Comparison of ENCODE assay signal across 13 cellular contexts in genomic region chr22:43127166-43127908, GRCh38. TPM values are rescaled to one million over a fixed set of nuclear protein-coding genes. Genes with fewer than 3 reads are reported as not detected.
DNase-seq lines count a peak whose midpoint lies in the region; ATAC-seq and TF ChIP-seq lines count a peak whose summit lies in the region.
"Had no signal": no experiment of that assay in that cellular context is flagged by ENCODE, and none has a peak within 500 bp of the region (broad histone marks: within the 10 kb centered on the region; RNA-seq: fewer than 3 reads in every experiment).

No MANE protein-coding gene starts in this region.

- H3K27me3 Mint-ChIP-seq in activated naive CD8-positive, alpha-beta T cell treated with anti-CD3 and anti-CD28 coated beads, Interleukin-2, amount 50 U/mL, for 24 hours, result no peaks in the 10 kb centered on the region
- H3K27me3 Mint-ChIP-seq in activated naive CD8-positive, alpha-beta T cell treated with anti-CD3 and anti-CD28 coated beads for 36 hours, result no peaks in the 10 kb centered on the region
- no peaks in the 10 kb centered on the region for H3K27me3 Mint-ChIP-seq in type B pancreatic cell
- H3K27me3 Mint-ChIP-seq in CD8-positive, alpha-beta T cell (ENCODE audit: low read depth), result no peaks in the 10 kb centered on the region
- H3K27me3 Mint-ChIP-seq: activated CD4-positive, alpha-beta T cell treated with anti-CD3 and anti-CD28 coated beads for 36 hours had no signal

- CTCF ChIA-PET in CD8-positive, alpha-beta T cell (lab: Charles Lee), result interaction anchor here (1.4 kb wide), 1 partner anchor 9 kb away, joined by 4 read pairs; no protein-coding TSS in a partner anchor

- H3K27ac Mint-ChIP-seq in activated naive CD8-positive, alpha-beta T cell treated with anti-CD3 and anti-CD28 coated beads, Interleukin-2, amount 50 U/mL, for 24 hours, result no peak overlapping the region
- H3K27ac Mint-ChIP-seq in activated naive CD8-positive, alpha-beta T cell treated with anti-CD3 and anti-CD28 coated beads for 36 hours, result no peak overlapping the region
- H3K27ac Mint-ChIP-seq in type B pancreatic cell, result peak overlapping the region; percentile 94
- no peak overlapping the region for H3K27ac Mint-ChIP-seq in CD8-positive, alpha-beta T cell
- H3K27ac Mint-ChIP-seq: activated CD4-positive, alpha-beta T cell treated with anti-CD3 and anti-CD28 coated beads for 36 hours had no signal

- H3K36me3 Mint-ChIP-seq in activated naive CD8-positive, alpha-beta T cell treated with anti-CD3 and anti-CD28 coated beads, Interleukin-2, amount 50 U/mL, for 24 hours (ENCODE audit: low read depth), result peaks cover 2% of the 10 kb centered on the region
- H3K36me3 Mint-ChIP-seq in activated naive CD8-positive, alpha-beta T cell treated with anti-CD3 and anti-CD28 coated beads for 36 hours, result peaks cover 2% of the 10 kb centered on the region
- no peaks in the 10 kb centered on the region for H3K36me3 Mint-ChIP-seq in type B pancreatic cell
- H3K36me3 Mint-ChIP-seq in CD8-positive, alpha-beta T cell, result peaks cover 16% of the 10 kb centered on the region

- no peaks in the 10 kb centered on the region for H3K4me1 ChIP-seq in CD8-positive, alpha-beta T cell (ENCODE audit: insufficient read depth, low read length)
- H3K4me1 ChIP-seq: sigmoid colon had no signal

- no peak for DNase-seq in activated naive CD8-positive, alpha-beta T cell treated with anti-CD3 and anti-CD28 coated beads, Interleukin-2, amount 50 U/mL, for 24 hours
- no peak for DNase-seq in activated naive CD8-positive, alpha-beta T cell treated with anti-CD3 and anti-CD28 coated beads for 36 hours
- DNase-seq in type B pancreatic cell (ENCODE audit: extremely low spot score, unreplicated experiment), result no peak
- no peak for DNase-seq in CD8-positive, alpha-beta T cell
- DNase-seq in activated CD4-positive, alpha-beta T cell treated with anti-CD3 and anti-CD28 coated beads, Interleukin-2, amount 50 U/mL, for 48 hours, result no peak
- DNase-seq: activated CD4-positive, alpha-beta T cell treated with anti-CD3 and anti-CD28 coated beads for 36 hours; activated effector memory CD4-positive, alpha-beta T cell treated with anti-CD3 and anti-CD28 coated beads, Interleukin-2, amount 50 U/mL, for 16 hours; NCI-H146; sigmoid colon had no signal

- no peaks in the 10 kb centered on the region for H3K9me3 Mint-ChIP-seq in activated naive CD8-positive, alpha-beta T cell treated with anti-CD3 and anti-CD28 coated beads, Interleukin-2, amount 50 U/mL, for 24 hours
- no peaks in the 10 kb centered on the region for H3K9me3 Mint-ChIP-seq in activated naive CD8-positive, alpha-beta T cell treated with anti-CD3 and anti-CD28 coated beads for 36 hours
- no peaks in the 10 kb centered on the region for H3K9me3 Mint-ChIP-seq in type B pancreatic cell
- H3K9me3 Mint-ChIP-seq in CD8-positive, alpha-beta T cell, result no peaks in the 10 kb centered on the region

- no peak overlapping the region for H3K27ac ChIP-seq in CD8-positive, alpha-beta T cell (ENCODE audit: low read depth, low read length)
- H3K27ac ChIP-seq: cardiac muscle cell, sigmoid colon had no signal

- no peaks in the 10 kb centered on the region for H3K27me3 ChIP-seq in CD8-positive, alpha-beta T cell (ENCODE audit: insufficient read depth, low read length)
- H3K27me3 ChIP-seq: cardiac muscle cell, sigmoid colon had no signal

- intact Hi-C loops in CD8-positive, alpha-beta T cell (cut with DNase I, micrococcal nuclease), result no loop called here

- no peak for TF ChIP-seq CTCF in type B pancreatic cell (conservative IDR thresholded peaks at IDR 0.05)
- no peak for TF ChIP-seq CTCF in CD8-positive, alpha-beta T cell (IDR thresholded peaks at IDR 0.05)

- no peak overlapping the region for H3K4me3 ChIP-seq in CD8-positive, alpha-beta T cell (ENCODE audit: low read depth, low read length)
- H3K4me3 ChIP-seq: cardiac muscle cell, sigmoid colon had no signal

- ATAC-seq in activated naive CD8-positive, alpha-beta T cell treated with anti-CD3 and anti-CD28 coated beads, Interleukin-2, amount 50 U/mL, for 24 hours, result peak; percentile 13
- ATAC-seq in esophagus mucosa, result peak; percentile 91
- no peak for ATAC-seq in CD8-positive, alpha-beta T cell

- POLR2A ChIA-PET in CD8-positive, alpha-beta T cell (lab: Charles Lee), result interaction anchor here (0.5 kb wide), 1 partner anchor 40 kb away, joined by 6 read pairs; no protein-coding TSS in a partner anchor

- no peaks in the 10 kb centered on the region for H3K9me3 ChIP-seq in CD8-positive, alpha-beta T cell (ENCODE audit: low read length)
- H3K9me3 ChIP-seq: sigmoid colon had no signal

- H3K4me1 Mint-ChIP-seq in activated naive CD8-positive, alpha-beta T cell treated with anti-CD3 and anti-CD28 coated beads, Interleukin-2, amount 50 U/mL, for 24 hours, result peaks cover 5% of the 10 kb centered on the region
- peaks cover 8% of the 10 kb centered on the region for H3K4me1 Mint-ChIP-seq in activated naive CD8-positive, alpha-beta T cell treated with anti-CD3 and anti-CD28 coated beads for 36 hours
- no peaks in the 10 kb centered on the region for H3K4me1 Mint-ChIP-seq in type B pancreatic cell (ENCODE audit: unreplicated experiment)
- peaks cover 8% of the 10 kb centered on the region for H3K4me1 Mint-ChIP-seq in CD8-positive, alpha-beta T cell (ENCODE audit: low read depth)

- peaks cover 2% of the 10 kb centered on the region for H3K36me3 ChIP-seq in CD8-positive, alpha-beta T cell (ENCODE audit: insufficient read depth, low read length)

- H3K4me3 Mint-ChIP-seq in activated naive CD8-positive, alpha-beta T cell treated with anti-CD3 and anti-CD28 coated beads, Interleukin-2, amount 50 U/mL, for 24 hours, result no peak overlapping the region
- no peak overlapping the region for H3K4me3 Mint-ChIP-seq in activated naive CD8-positive, alpha-beta T cell treated with anti-CD3 and anti-CD28 coated beads for 36 hours
- peak overlapping the region; percentile 60 for H3K4me3 Mint-ChIP-seq in type B pancreatic cell
- H3K4me3 Mint-ChIP-seq in CD8-positive, alpha-beta T cell, result no peak overlapping the region
- H3K4me3 Mint-ChIP-seq: activated CD4-positive, alpha-beta T cell treated with anti-CD3 and anti-CD28 coated beads for 36 hours had no signal

RNA-seq across cellular contexts. Expression of gene MCAT, which starts 15.9 kb away (rescaled TPM):
- total RNA-seq in activated naive CD8-positive, alpha-beta T cell treated with anti-CD3 and anti-CD28 coated beads for 36 hours, result 10 to 100 TPM; 28.0 to 29.1 TPM
- total RNA-seq in esophagus mucosa (14.9 TPM), type B pancreatic cell (ENCODE audit: low replicate concordance) (24.0 and 27.0 TPM in 2 replicates)
- 1 to 10 TPM; 5.9 to 7.8 TPM for total RNA-seq in CD8-positive, alpha-beta T cell

RNA-seq across cellular contexts. Expression of gene BIK, which starts 16.8 kb away (rescaled TPM):
- 1 to 10 TPM; 2.2 to 3.3 TPM for total RNA-seq in activated naive CD8-positive, alpha-beta T cell treated with anti-CD3 and anti-CD28 coated beads for 36 hours
- total RNA-seq in esophagus mucosa (22.9 TPM), type B pancreatic cell (ENCODE audit: low replicate concordance) (5.4 and 37.9 TPM in 2 replicates)
- 1 to 10 TPM; 5.3 to 6.1 TPM for total RNA-seq in CD8-positive, alpha-beta T cell
- total RNA-seq: fibroblast of lung, myocyte, sigmoid colon had no signal

RNA-seq across cellular contexts. Expression of gene TSPO, which starts 24.0 kb away (rescaled TPM):
- 100 to 1,000 TPM; 101 to 115 TPM for total RNA-seq in activated naive CD8-positive, alpha-beta T cell treated with anti-CD3 and anti-CD28 coated beads for 36 hours
- 435 TPM for total RNA-seq in esophagus mucosa
- total RNA-seq in type B pancreatic cell (ENCODE audit: low replicate concordance), result 16.9 and 30.9 TPM in 2 replicates
- total RNA-seq in CD8-positive, alpha-beta T cell, result 10 to 100 TPM; 22.5 to 24.7 TPM

RNA-seq across cellular contexts. Expression of gene TTLL1, which starts 38.1 kb away (rescaled TPM):
- 1 to 10 TPM; 3.9 to 4.2 TPM for total RNA-seq in activated naive CD8-positive, alpha-beta T cell treated with anti-CD3 and anti-CD28 coated beads for 36 hours
- total RNA-seq in esophagus mucosa (4.7 TPM), type B pancreatic cell (ENCODE audit: low replicate concordance) (11.0 and 16.9 TPM in 2 replicates)
- 1 to 10 TPM; 3.5 to 3.9 TPM for total RNA-seq in CD8-positive, alpha-beta T cell

RNA-seq across cellular contexts. Expression of gene TTLL12, which starts 59.6 kb away (rescaled TPM):
- total RNA-seq in activated naive CD8-positive, alpha-beta T cell treated with anti-CD3 and anti-CD28 coated beads for 36 hours, result 100 to 1,000 TPM; 104 to 106 TPM
- total RNA-seq in esophagus mucosa (120 TPM), type B pancreatic cell (ENCODE audit: low replicate concordance) (57.3 and 98.5 TPM in 2 replicates)
- total RNA-seq in CD8-positive, alpha-beta T cell, result 1 to 10 TPM; 5.4 to 6.0 TPM
